In the genomic region with DNA sequence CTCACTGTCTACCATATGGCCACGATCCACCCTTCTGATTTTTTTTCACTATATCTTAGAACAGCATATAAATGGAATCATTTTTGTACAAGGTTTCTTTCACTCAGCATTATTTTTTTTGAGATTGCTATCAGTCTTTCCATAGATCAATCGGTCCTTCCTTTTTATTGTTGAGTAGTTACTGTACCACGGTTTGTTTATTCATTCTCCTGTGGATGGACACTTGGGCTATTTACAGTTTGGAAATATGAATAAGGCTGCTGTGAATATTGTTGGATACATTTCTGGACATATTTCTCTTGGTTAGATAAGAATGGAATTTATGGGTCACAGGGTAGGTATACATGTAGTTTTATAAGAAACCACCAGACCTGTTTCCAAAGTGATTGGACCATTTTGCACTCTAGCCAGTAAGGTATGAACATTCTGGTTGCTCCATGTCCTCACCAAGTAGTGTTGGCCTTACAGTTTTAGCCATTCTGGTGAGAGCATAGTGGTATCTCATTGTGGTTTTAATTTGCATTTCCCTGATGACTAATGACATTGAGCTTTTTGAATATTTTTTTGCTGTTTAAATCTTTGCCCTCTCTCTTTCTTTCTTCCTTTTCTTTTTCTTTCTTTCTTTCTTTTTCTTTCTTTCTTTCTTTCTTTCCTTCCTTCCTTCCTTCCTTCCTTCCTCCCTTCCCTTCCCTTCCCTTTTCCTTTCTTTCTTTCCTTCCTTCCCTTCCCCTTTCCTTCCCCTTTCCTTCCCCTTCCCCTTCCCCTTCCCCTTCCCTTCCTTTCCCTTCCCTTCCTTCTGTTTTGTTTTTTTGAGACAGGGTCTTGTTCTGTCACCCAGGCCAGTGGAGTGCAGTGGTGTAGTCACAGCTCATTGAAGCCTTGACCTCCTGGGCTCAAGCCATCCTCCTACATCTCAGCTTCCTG, we compare ENCODE assay signal across 10 cellular contexts. TPM values are rescaled to one million over a fixed set of nuclear protein-coding genes. Genes with fewer than 3 reads are reported as not detected.
DNase-seq lines count a peak whose midpoint lies in the region; ATAC-seq, FAIRE-seq and TF ChIP-seq lines count a peak whose summit lies in the region.
"Had no signal": no experiment of that assay in that cellular context is flagged by ENCODE, and none has a peak within 500 bp of the region (broad histone marks: within the 10 kb centered on the region; RNA-seq: fewer than 3 reads in every experiment).

No MANE protein-coding gene starts in this region.

- H3K27ac ChIP-seq in caudate nucleus (ENCODE audit: low read depth, low read length), result no peak overlapping the region

- TF ChIP-seq CTCF in bronchial epithelial cell (IDR thresholded peaks at IDR 0.05; ENCODE audit: insufficient read depth, low read length, severe bottlenecking) (no peak), lower leg skin (IDR thresholded peaks at IDR 0.05) (no peak)

- ATAC-seq in GM19463 (IDR thresholded peaks at IDR 0.05; ENCODE audit: unreplicated experiment), result peak; percentile 45
- peak; percentile 76 for ATAC-seq in HG03460 (IDR thresholded peaks at IDR 0.05; ENCODE audit: unreplicated experiment)

- no peaks in the 10 kb centered on the region for H3K36me3 ChIP-seq in bronchial epithelial cell (ENCODE audit: control insufficient read depth, insufficient read depth, low read length)

- no peaks in the 10 kb centered on the region for H3K27me3 ChIP-seq in bronchial epithelial cell (ENCODE audit: control insufficient read depth, insufficient read depth, low read length)

- TF ChIP-seq POLR2A in lower leg skin (IDR thresholded peaks at IDR 0.05), result no peak

- peak; percentile 22 for DNase-seq in COLO829 (ENCODE audit: low spot score)
- DNase-seq in bronchial epithelial cell (ENCODE audit: low read depth), result peak; percentile 55
- DNase-seq in lower leg skin (ENCODE audit: low spot score in 2 of 2), result no peak
- no peak for DNase-seq in ecto neural progenitor cell (ENCODE audit: low spot score)
- DNase-seq in globus pallidus (ENCODE audit: low spot score), result no peak
- DNase-seq in caudate nucleus (lab: John Stamatoyannopoulos, UW), result no peak
- DNase-seq: NCI-H1417 treated with DMSO at 0.1 percent for 48 hours had no signal

- WGBS in lower leg skin, 2 donors, result 90 to 96% methylated on average over 3 of the region's 3 CpGs

- no peak for FAIRE-seq in bronchial epithelial cell (lab: Jason Lieb, UNC)

- intact Hi-C loops in lower leg skin (cut with DNase I; ENCODE audit: low total_unique reads), result no loop called here

- H3K4me3 ChIP-seq in bronchial epithelial cell (ENCODE audit: low read depth, low read length) (no peak overlapping the region), lower leg skin (ENCODE audit: low read depth, poor library complexity, severe bottlenecking) (no peak overlapping the region)
- H3K4me3 ChIP-seq: lung had no signal

RNA-seq across cellular contexts. Expression of a gene that starts 49.1 kb away (rescaled TPM):
- total RNA-seq in bronchial epithelial cell, result 4.2 TPM in 2 replicates
- 10 to 100 TPM; 14.8 to 29.3 (median 19.1) TPM for total RNA-seq in lower leg skin

Comparison
In these comparisons a context has a peak if more than half of its experiments do, and no peak if none do; other contexts are left out.
1. DNase-seq: peak in COLO829 (single experiment) and bronchial epithelial cell (single experiment); none in lower leg skin (0 of 2), ecto neural progenitor cell (single experiment), globus pallidus (single experiment) and caudate nucleus (0 of 61).